ENCODE assay signal across 8 cellular contexts in genomic region chr11:122983438-122984185, GRCh38. TPM values are rescaled to one million over a fixed set of nuclear protein-coding genes. Genes with fewer than 3 reads are reported as not detected.
A peak's percentile ranks its signal among the peaks of the same experiment; 100 is the strongest.
DNase-seq lines count a peak whose midpoint lies in the region; ATAC-seq and TF ChIP-seq lines count a peak whose summit lies in the region.

No MANE protein-coding gene starts in this region.

- H3K4me3 Mint-ChIP-seq in activated CD4-positive, alpha-beta T cell treated with anti-CD3 and anti-CD28 coated beads, Interleukin-2, amount 10 ng/mL, durations not matched to agents 7 days and 5 days, result peak overlapping the region; percentile 76
- H3K4me3 Mint-ChIP-seq in activated T-helper 1 cell treated with anti-CD3 and anti-CD28 coated beads, Interleukin-12 subunit alpha, Interleukin-12 subunit beta, Interleukin-2, Interleukin-4 antibody, amounts not matched to agents 30 ng/mL and 10 ng/mL and 1 ng/mL, durations not matched to agents 14 hours and 24 hours and 36 hours, result peak overlapping the region; percentile 83

- H3K4me3 ChIP-seq in kidney epithelial cell (ENCODE audit: low read depth, low read length) (peak overlapping the region; percentile 50), testis (peak overlapping the region; percentile 52 to 69)

- TF ChIP-seq CTCF in kidney epithelial cell (IDR thresholded peaks at IDR 0.05; ENCODE audit: insufficient read depth, low read length, poor library complexity, severe bottlenecking) (no peak), testis (IDR thresholded peaks at IDR 0.05) (no peak)

- H3K9me3 Mint-ChIP-seq in activated CD4-positive, alpha-beta T cell treated with anti-CD3 and anti-CD28 coated beads, Interleukin-2, amount 10 ng/mL, durations not matched to agents 7 days and 5 days, result peaks cover 2% of the 10 kb centered on the region
- H3K9me3 Mint-ChIP-seq in activated T-helper 1 cell treated with anti-CD3 and anti-CD28 coated beads, Interleukin-12 subunit alpha, Interleukin-12 subunit beta, Interleukin-2, Interleukin-4 antibody, amounts not matched to agents 30 ng/mL and 10 ng/mL and 1 ng/mL, durations not matched to agents 14 hours and 24 hours and 36 hours, result no peaks in the 10 kb centered on the region

- H3K27me3 ChIP-seq in kidney epithelial cell (ENCODE audit: control insufficient read depth, insufficient read depth, low read length), result peaks cover 67% of the 10 kb centered on the region
- H3K27me3 ChIP-seq in testis, result peaks cover 5% of the 10 kb centered on the region

- H3K27ac Mint-ChIP-seq in activated CD4-positive, alpha-beta T cell treated with anti-CD3 and anti-CD28 coated beads, Interleukin-2, amount 10 ng/mL, durations not matched to agents 7 days and 5 days, result no peak overlapping the region
- no peak overlapping the region for H3K27ac Mint-ChIP-seq in activated T-helper 1 cell treated with anti-CD3 and anti-CD28 coated beads, Interleukin-12 subunit alpha, Interleukin-12 subunit beta, Interleukin-2, Interleukin-4 antibody, amounts not matched to agents 30 ng/mL and 10 ng/mL and 1 ng/mL, durations not matched to agents 14 hours and 24 hours and 36 hours

- CTCF ChIA-PET in activated CD4-positive, alpha-beta T cell treated with anti-CD3 and anti-CD28 coated beads, Interleukin-2, amount 10 ng/mL, durations not matched to agents 7 days and 5 days (lab: Charles Lee), result no interaction called here

- no peak for ATAC-seq in GM18909 (IDR thresholded peaks at IDR 0.05; ENCODE audit: poor library complexity, unreplicated experiment)

- H3K36me3 Mint-ChIP-seq in activated CD4-positive, alpha-beta T cell treated with anti-CD3 and anti-CD28 coated beads, Interleukin-2, amount 10 ng/mL, durations not matched to agents 7 days and 5 days (ENCODE audit: low read depth), result peaks cover 2% of the 10 kb centered on the region
- peaks cover 3% of the 10 kb centered on the region for H3K36me3 Mint-ChIP-seq in activated T-helper 1 cell treated with anti-CD3 and anti-CD28 coated beads, Interleukin-12 subunit alpha, Interleukin-12 subunit beta, Interleukin-2, Interleukin-4 antibody, amounts not matched to agents 30 ng/mL and 10 ng/mL and 1 ng/mL, durations not matched to agents 14 hours and 24 hours and 36 hours (ENCODE audit: low read depth)

- intact Hi-C loops in activated T-helper 1 cell treated with anti-CD3 and anti-CD28 coated beads, Interleukin-12 subunit alpha, Interleukin-12 subunit beta, Interleukin-2, Interleukin-4 antibody, amounts not matched to agents 30 ng/mL and 10 ng/mL and 1 ng/mL, durations not matched to agents 14 hours and 24 hours and 36 hours (cut with micrococcal nuclease), result loop anchor here (5.0 to 10.0 kb wide), 4 partner anchors 39 to 1861 kb away; partner anchors contain the start of genes JHY and SCN3B
- intact Hi-C loops in testis (cut with DNase I; ENCODE audit: low total_unique reads), result no loop called here

- peaks cover 85% of the 10 kb centered on the region for H3K27me3 Mint-ChIP-seq in activated CD4-positive, alpha-beta T cell treated with anti-CD3 and anti-CD28 coated beads, Interleukin-2, amount 10 ng/mL, durations not matched to agents 7 days and 5 days
- peaks cover 83% of the 10 kb centered on the region for H3K27me3 Mint-ChIP-seq in activated T-helper 1 cell treated with anti-CD3 and anti-CD28 coated beads, Interleukin-12 subunit alpha, Interleukin-12 subunit beta, Interleukin-2, Interleukin-4 antibody, amounts not matched to agents 30 ng/mL and 10 ng/mL and 1 ng/mL, durations not matched to agents 14 hours and 24 hours and 36 hours (ENCODE audit: insufficient read depth)

- no peaks in the 10 kb centered on the region for H3K36me3 ChIP-seq in kidney epithelial cell (ENCODE audit: control insufficient read depth, insufficient read depth, low read length)
- no peaks in the 10 kb centered on the region for H3K36me3 ChIP-seq in testis (ENCODE audit: low read depth, missing control alignments)

- H3K27ac ChIP-seq in testis, result no peak overlapping the region

- POLR2A ChIA-PET in activated CD4-positive, alpha-beta T cell treated with anti-CD3 and anti-CD28 coated beads, Interleukin-2, amount 10 ng/mL, durations not matched to agents 7 days and 5 days (lab: Charles Lee), result no interaction called here

- DNase-seq in activated CD4-positive, alpha-beta T cell treated with anti-CD3 and anti-CD28 coated beads, Interleukin-2, amount 10 ng/mL, durations not matched to agents 7 days and 5 days, result no peak
- DNase-seq in activated CD4-positive, alpha-beta T cell treated with anti-CD3 and anti-CD28 coated beads, Interleukin-2, amount 50 U/mL, for 4 hours, result no peak
- no peak for DNase-seq in activated T-helper 1 cell treated with anti-CD3 and anti-CD28 coated beads, Interleukin-12 subunit alpha, Interleukin-12 subunit beta, Interleukin-2, Interleukin-4 antibody, amounts not matched to agents 30 ng/mL and 10 ng/mL and 1 ng/mL, durations not matched to agents 14 hours and 24 hours and 36 hours (ENCODE audit: low spot score)
- no peak for DNase-seq in kidney epithelial cell (ENCODE audit: low read depth)
- no peak for DNase-seq in testis
- no peak for DNase-seq in activated CD4-positive, CD25-positive, alpha-beta regulatory T cell treated with anti-CD3 and anti-CD28 coated beads, Interleukin-2, amount 50 U/mL, for 72 hours
- DNase-seq in stimulated activated CD4-positive, alpha-beta T cell treated with anti-CD3 and anti-CD28 coated beads, Interleukin-2, amount 100 ng/mL, for 24 hours, result no peak

- no peaks in the 10 kb centered on the region for H3K9me3 ChIP-seq in testis

- H3K4me1 Mint-ChIP-seq in activated CD4-positive, alpha-beta T cell treated with anti-CD3 and anti-CD28 coated beads, Interleukin-2, amount 10 ng/mL, durations not matched to agents 7 days and 5 days, result peaks cover 16% of the 10 kb centered on the region
- peaks cover 19% of the 10 kb centered on the region for H3K4me1 Mint-ChIP-seq in activated T-helper 1 cell treated with anti-CD3 and anti-CD28 coated beads, Interleukin-12 subunit alpha, Interleukin-12 subunit beta, Interleukin-2, Interleukin-4 antibody, amounts not matched to agents 30 ng/mL and 10 ng/mL and 1 ng/mL, durations not matched to agents 14 hours and 24 hours and 36 hours (ENCODE audit: low read depth)

- no peak for TF ChIP-seq POLR2A in testis (IDR thresholded peaks at IDR 0.05)

- WGBS in testis, 2 donors, result 16 to 17% methylated on average over 20 to 26 of the region's 26 CpGs

- peaks cover 9% of the 10 kb centered on the region for H3K4me1 ChIP-seq in testis

RNA-seq across cellular contexts. Expression of gene BSX, which starts 2.0 kb away (rescaled TPM):
- total RNA-seq in activated CD4-positive, alpha-beta T cell treated with anti-CD3 and anti-CD28 coated beads, Interleukin-2, amount 10 ng/mL, durations not matched to agents 7 days and 5 days, result not detected
- total RNA-seq in activated T-helper 1 cell treated with anti-CD3 and anti-CD28 coated beads, Interleukin-12 subunit alpha, Interleukin-12 subunit beta, Interleukin-2, Interleukin-4 antibody, amounts not matched to agents 30 ng/mL and 10 ng/mL and 1 ng/mL, durations not matched to agents 14 hours and 24 hours and 36 hours, result not detected in 2 replicates
- not detected in 2 replicates for total RNA-seq in kidney epithelial cell
- not detected for total RNA-seq in testis
- not detected for polyA plus RNA-seq in testis (ENCODE audit: insufficient read depth, low read depth, low replicate concordance)
